ENCODE assay signal across 19 cellular contexts in the genomic region with DNA sequence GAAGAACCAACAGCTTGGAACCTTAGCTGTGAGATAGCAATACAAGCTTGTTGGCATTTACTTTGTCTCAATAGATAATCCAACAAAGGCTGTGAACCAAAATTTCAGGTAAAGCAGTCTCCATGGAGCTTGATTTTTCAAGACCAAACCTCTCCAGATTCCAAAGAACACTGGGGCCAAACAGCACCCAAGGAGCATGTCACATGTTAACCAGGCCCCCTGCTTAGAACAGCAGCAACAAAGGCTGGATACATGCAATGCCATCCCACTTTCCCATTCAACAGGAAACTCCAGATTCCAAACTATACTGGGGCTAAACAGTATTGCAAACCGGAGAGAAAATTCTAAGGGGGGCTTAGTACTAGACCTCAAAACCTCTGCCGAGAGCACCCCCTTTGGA. TPM values are rescaled to one million over a fixed set of nuclear protein-coding genes. Genes with fewer than 3 reads are reported as not detected.
DNase-seq lines count a peak whose midpoint lies in the region; ATAC-seq and TF ChIP-seq lines count a peak whose summit lies in the region.
"Had no signal": no experiment of that assay in that cellular context is flagged by ENCODE, and none has a peak within 500 bp of the region (broad histone marks: within the 10 kb centered on the region; RNA-seq: fewer than 3 reads in every experiment).

No MANE protein-coding gene starts in this region.

- no peak overlapping the region for H2AFZ ChIP-seq in DND-41 (ENCODE audit: low read depth, low read length)

- peak overlapping the region; percentile 34; the same call in 1 of the 2 replicates for H3K27ac ChIP-seq in DND-41 (ENCODE audit: low read length)
- H3K27ac ChIP-seq: 22Rv1 had no signal

- no peaks in the 10 kb centered on the region for H3K27me3 ChIP-seq in DND-41 (ENCODE audit: insufficient read depth, low read length, poor library complexity)

- peaks cover 43% of the 10 kb centered on the region for H3K4me1 ChIP-seq in DND-41 (ENCODE audit: insufficient read depth, low read length)

- H3K9me3 Mint-ChIP-seq in T-helper 1 cell treated with Interleukin-12 subunit alpha and Interleukin-12 subunit beta and Interleukin-4 antibody, amounts not matched to agents 30 μg/mL and 1 μg/mL, for 36 hours, result peaks cover 8% of the 10 kb centered on the region
- peaks cover 9% of the 10 kb centered on the region for H3K9me3 Mint-ChIP-seq in activated T-helper 1 cell treated with anti-CD3 and anti-CD28 coated beads, Interleukin-12 subunit alpha, Interleukin-12 subunit beta, Interleukin-2, Interleukin-4 antibody, amounts not matched to agents 30 ng/mL and 10 ng/mL and 1 ng/mL, durations not matched to agents 14 hours and 24 hours and 36 hours
- H3K9me3 Mint-ChIP-seq in osteocyte (ENCODE audit: unreplicated experiment), result peaks cover 8% of the 10 kb centered on the region

- no peak overlapping the region for H3K9ac ChIP-seq in DND-41 (ENCODE audit: low read depth, low read length)

- no peaks in the 10 kb centered on the region for H3K27me3 Mint-ChIP-seq in T-helper 1 cell treated with Interleukin-12 subunit alpha and Interleukin-12 subunit beta and Interleukin-4 antibody, amounts not matched to agents 30 μg/mL and 1 μg/mL, for 36 hours (ENCODE audit: low read depth)
- no peaks in the 10 kb centered on the region for H3K27me3 Mint-ChIP-seq in activated T-helper 1 cell treated with anti-CD3 and anti-CD28 coated beads, Interleukin-12 subunit alpha, Interleukin-12 subunit beta, Interleukin-2, Interleukin-4 antibody, amounts not matched to agents 30 ng/mL and 10 ng/mL and 1 ng/mL, durations not matched to agents 14 hours and 24 hours and 36 hours (ENCODE audit: insufficient read depth)
- no peaks in the 10 kb centered on the region for H3K27me3 Mint-ChIP-seq in osteocyte (ENCODE audit: unreplicated experiment)
- H3K27me3 Mint-ChIP-seq: B cell; CD4-positive, alpha-beta memory T cell had no signal

- no peak overlapping the region for H3K4me2 ChIP-seq in DND-41 (ENCODE audit: insufficient read depth, low read length)

- peaks cover 53% of the 10 kb centered on the region for H3K4me1 Mint-ChIP-seq in T-helper 1 cell treated with Interleukin-12 subunit alpha and Interleukin-12 subunit beta and Interleukin-4 antibody, amounts not matched to agents 30 μg/mL and 1 μg/mL, for 36 hours (ENCODE audit: low read depth)
- H3K4me1 Mint-ChIP-seq in activated T-helper 1 cell treated with anti-CD3 and anti-CD28 coated beads, Interleukin-12 subunit alpha, Interleukin-12 subunit beta, Interleukin-2, Interleukin-4 antibody, amounts not matched to agents 30 ng/mL and 10 ng/mL and 1 ng/mL, durations not matched to agents 14 hours and 24 hours and 36 hours (ENCODE audit: low read depth), result peaks cover 55% of the 10 kb centered on the region
- H3K4me1 Mint-ChIP-seq in osteocyte (ENCODE audit: unreplicated experiment), result no peaks in the 10 kb centered on the region

- no peak for ATAC-seq in DND-41 (ENCODE audit: insufficient read depth, low read depth)

- H3K36me3 Mint-ChIP-seq in T-helper 1 cell treated with Interleukin-12 subunit alpha and Interleukin-12 subunit beta and Interleukin-4 antibody, amounts not matched to agents 30 μg/mL and 1 μg/mL, for 36 hours (ENCODE audit: low read depth), result peaks cover 37% of the 10 kb centered on the region
- H3K36me3 Mint-ChIP-seq in activated T-helper 1 cell treated with anti-CD3 and anti-CD28 coated beads, Interleukin-12 subunit alpha, Interleukin-12 subunit beta, Interleukin-2, Interleukin-4 antibody, amounts not matched to agents 30 ng/mL and 10 ng/mL and 1 ng/mL, durations not matched to agents 14 hours and 24 hours and 36 hours (ENCODE audit: low read depth), result peaks cover 27% of the 10 kb centered on the region
- H3K36me3 Mint-ChIP-seq in osteocyte (ENCODE audit: unreplicated experiment), result no peaks in the 10 kb centered on the region

- TF ChIP-seq CTCF in DND-41 (IDR thresholded peaks at IDR 0.05; ENCODE audit: borderline replicate concordance, extremely low read depth, low read length, poor library complexity, severe bottlenecking), result no peak
- TF ChIP-seq CTCF in osteocyte (IDR thresholded peaks at IDR 0.05), result no peak

- H3K79me2 ChIP-seq in DND-41 (ENCODE audit: insufficient read depth, low read length), result no peaks in the 10 kb centered on the region

- no peaks in the 10 kb centered on the region; the same call in 1 of the 2 replicates for H4K20me1 ChIP-seq in DND-41 (ENCODE audit: insufficient read depth, low read length)

- peak overlapping the region; percentile 17 for H3K4me3 Mint-ChIP-seq in T-helper 1 cell treated with Interleukin-12 subunit alpha and Interleukin-12 subunit beta and Interleukin-4 antibody, amounts not matched to agents 30 μg/mL and 1 μg/mL, for 36 hours
- H3K4me3 Mint-ChIP-seq in activated T-helper 1 cell treated with anti-CD3 and anti-CD28 coated beads, Interleukin-12 subunit alpha, Interleukin-12 subunit beta, Interleukin-2, Interleukin-4 antibody, amounts not matched to agents 30 ng/mL and 10 ng/mL and 1 ng/mL, durations not matched to agents 14 hours and 24 hours and 36 hours, result no peak overlapping the region
- no peak overlapping the region for H3K4me3 Mint-ChIP-seq in osteocyte (ENCODE audit: unreplicated experiment)
- H3K4me3 Mint-ChIP-seq: B cell had no signal

- no peak overlapping the region for H3K4me3 ChIP-seq in DND-41 (ENCODE audit: low read depth in 1 of 2, low read length in 2 of 2)

- H3K36me3 ChIP-seq in DND-41 (ENCODE audit: insufficient read depth, low read length), result peaks cover 45% of the 10 kb centered on the region

- peak overlapping the region; percentile 74 for H3K27ac Mint-ChIP-seq in T-helper 1 cell treated with Interleukin-12 subunit alpha and Interleukin-12 subunit beta and Interleukin-4 antibody, amounts not matched to agents 30 μg/mL and 1 μg/mL, for 36 hours
- H3K27ac Mint-ChIP-seq in activated T-helper 1 cell treated with anti-CD3 and anti-CD28 coated beads, Interleukin-12 subunit alpha, Interleukin-12 subunit beta, Interleukin-2, Interleukin-4 antibody, amounts not matched to agents 30 ng/mL and 10 ng/mL and 1 ng/mL, durations not matched to agents 14 hours and 24 hours and 36 hours, result peak overlapping the region; percentile 75
- H3K27ac Mint-ChIP-seq in osteocyte (ENCODE audit: unreplicated experiment), result no peak overlapping the region
- H3K27ac Mint-ChIP-seq: B cell had no signal

- H3K9me3 ChIP-seq in DND-41 (ENCODE audit: insufficient read depth, low read length, severe bottlenecking), result no peaks in the 10 kb centered on the region

- intact Hi-C loops in activated T-helper 1 cell treated with anti-CD3 and anti-CD28 coated beads, Interleukin-12 subunit alpha, Interleukin-12 subunit beta, Interleukin-2, Interleukin-4 antibody, amounts not matched to agents 30 ng/mL and 10 ng/mL and 1 ng/mL, durations not matched to agents 14 hours and 24 hours and 36 hours (cut with micrococcal nuclease), result no loop called here

- DNase-seq in T-helper 1 cell (no peak), DND-41 (no peak), osteocyte (ENCODE audit: extremely low spot score, unreplicated experiment) (peak; percentile 23), cerebellar cortex (ENCODE audit: low spot score) (no peak), NCI-H1436 treated with DMSO at 0.1 percent for 48 hours (lab: John Stamatoyannopoulos, UW) (no peak), NCI-H2227 (lab: John Stamatoyannopoulos, UW; ENCODE audit: unreplicated experiment) (no peak)
- no peak for DNase-seq in activated T-helper 1 cell treated with anti-CD3 and anti-CD28 coated beads, Interleukin-12 subunit alpha, Interleukin-12 subunit beta, Interleukin-2, Interleukin-4 antibody, amounts not matched to agents 30 ng/mL and 10 ng/mL and 1 ng/mL, durations not matched to agents 14 hours and 24 hours and 36 hours (ENCODE audit: low spot score)
- DNase-seq: C1 segment of cervical spinal cord; Calu3; CD4-positive, alpha-beta memory T cell; COR-L47; DMS53; DMS79 treated with DMSO at 0.1 percent for 48 hours; GF-D8; GOT3; HCEC 1CT had no signal

RNA-seq across cellular contexts. Expression of gene RNASET2, which starts 15.8 kb away (rescaled TPM):
- 99.5 TPM in 2 replicates for total RNA-seq in activated T-helper 1 cell treated with anti-CD3 and anti-CD28 coated beads, Interleukin-12 subunit alpha, Interleukin-12 subunit beta, Interleukin-2, Interleukin-4 antibody, amounts not matched to agents 30 ng/mL and 10 ng/mL and 1 ng/mL, durations not matched to agents 14 hours and 24 hours and 36 hours
- 20.3 and 22.3 TPM in 2 replicates for total RNA-seq in osteocyte

RNA-seq across cellular contexts. Expression of gene CEP43, which starts 27.1 kb away (rescaled TPM):
- total RNA-seq in activated T-helper 1 cell treated with anti-CD3 and anti-CD28 coated beads, Interleukin-12 subunit alpha, Interleukin-12 subunit beta, Interleukin-2, Interleukin-4 antibody, amounts not matched to agents 30 ng/mL and 10 ng/mL and 1 ng/mL, durations not matched to agents 14 hours and 24 hours and 36 hours, result 18.8 and 21.4 TPM in 2 replicates
- 16.0 and 18.3 TPM in 2 replicates for total RNA-seq in osteocyte
